In the genomic region with DNA sequence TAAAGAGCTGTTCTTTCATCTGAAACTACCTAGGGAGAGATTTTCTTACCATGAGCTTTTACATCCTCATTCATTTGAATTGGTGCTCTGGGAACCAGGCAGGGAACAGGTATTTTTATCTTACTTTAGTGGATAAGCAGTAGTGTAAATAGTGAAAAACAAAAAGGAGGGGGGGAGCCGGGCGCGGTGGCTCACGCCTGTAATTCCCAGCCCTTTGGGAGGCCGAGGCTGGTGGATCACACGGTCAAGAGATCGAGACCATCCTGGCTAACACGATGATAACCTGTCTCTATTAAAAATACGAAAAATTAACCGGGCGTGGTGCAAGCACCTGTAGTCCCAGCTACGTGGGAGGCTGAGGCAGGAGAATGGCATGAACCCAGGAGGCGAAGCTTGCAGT, we compare ENCODE assay signal across 24 cellular contexts. TPM values are rescaled to one million over a fixed set of nuclear protein-coding genes. Genes with fewer than 3 reads are reported as not detected.
DNase-seq lines count a peak whose midpoint lies in the region; ATAC-seq and TF ChIP-seq lines count a peak whose summit lies in the region.
"Had no signal": no experiment of that assay in that cellular context is flagged by ENCODE, and none has a peak within 500 bp of the region (broad histone marks: within the 10 kb centered on the region; RNA-seq: fewer than 3 reads in every experiment).

No MANE protein-coding gene starts in this region.

- H2AFZ ChIP-seq in GM23338 = no peak overlapping the region
- no peak overlapping the region for H2AFZ ChIP-seq in mesenchymal stem cell (ENCODE audit: low read depth, low read length)
- no peak overlapping the region for H2AFZ ChIP-seq in trophoblast cell (ENCODE audit: insufficient read depth, low read length, poor library complexity)

- H2AK5ac ChIP-seq in mesenchymal stem cell (ENCODE audit: low read length, severe bottlenecking) = no peak overlapping the region
- H2AK5ac ChIP-seq in trophoblast cell (ENCODE audit: low read length) = no peak overlapping the region

- no peaks in the 10 kb centered on the region for H3K36me3 Mint-ChIP-seq in GM23338 (ENCODE audit: low read depth)
- H3K36me3 Mint-ChIP-seq in activated T-helper 1 cell treated with anti-CD3 and anti-CD28 coated beads, Interleukin-12 subunit alpha, Interleukin-12 subunit beta, Interleukin-2, Interleukin-4 antibody, amounts not matched to agents 30 ng/mL and 10 ng/mL and 1 ng/mL, durations not matched to agents 14 hours and 24 hours and 36 hours (ENCODE audit: low read depth) = peaks cover 1% of the 10 kb centered on the region
- H3K36me3 Mint-ChIP-seq: CD4-positive, alpha-beta memory T cell had no signal

- peaks cover 51% of the 10 kb centered on the region for H3K27me3 ChIP-seq in GM23338 (ENCODE audit: insufficient read depth)
- H3K27me3 ChIP-seq in Panc1 (ENCODE audit: control insufficient read depth, insufficient read depth, low read length) = no peaks in the 10 kb centered on the region
- no peaks in the 10 kb centered on the region for H3K27me3 ChIP-seq in mesenchymal stem cell (ENCODE audit: control insufficient read depth in 1 of 2, insufficient read depth in 1 of 2, low read length in 2 of 2)
- H3K27me3 ChIP-seq in trophoblast cell (ENCODE audit: insufficient read depth, low read length) = no peaks in the 10 kb centered on the region

- DNase-seq in GM23338 (ENCODE audit: low spot score) (no peak), Panc1 (ENCODE audit: low read depth, low spot score) (no peak), mesenchymal stem cell (no peak), trophoblast cell (no peak), Kasumi-1 (lab: John Stamatoyannopoulos, UW) (no peak), AG20443 (ENCODE audit: low spot score) (no peak)
- DNase-seq in activated T-helper 1 cell treated with anti-CD3 and anti-CD28 coated beads, Interleukin-12 subunit alpha, Interleukin-12 subunit beta, Interleukin-2, Interleukin-4 antibody, amounts not matched to agents 30 ng/mL and 10 ng/mL and 1 ng/mL, durations not matched to agents 14 hours and 24 hours and 36 hours (ENCODE audit: low spot score) = no peak
- DNase-seq: AML-193; CD4-positive, alpha-beta memory T cell; COR-L47; DMS53; GOT3; KBM-7; MM.1S; NCI-H2029; NCI-H446; NCI-H524 treated with DMSO at 0.1 percent for 48 hours; NCI-H774; SK-N-SH had no signal

- no peak overlapping the region for H3K4me3 Mint-ChIP-seq in GM23338
- H3K4me3 Mint-ChIP-seq in activated T-helper 1 cell treated with anti-CD3 and anti-CD28 coated beads, Interleukin-12 subunit alpha, Interleukin-12 subunit beta, Interleukin-2, Interleukin-4 antibody, amounts not matched to agents 30 ng/mL and 10 ng/mL and 1 ng/mL, durations not matched to agents 14 hours and 24 hours and 36 hours = no peak overlapping the region
- H3K4me3 Mint-ChIP-seq: CD4-positive, alpha-beta memory T cell had no signal

- H3K79me2 ChIP-seq in GM23338 (replicated peaks; ENCODE audit: insufficient read depth) (no peaks in the 10 kb centered on the region), trophoblast cell (ENCODE audit: control insufficient read depth, insufficient read depth, low read length, poor library complexity) (peaks cover 6% of the 10 kb centered on the region)

- H2BK15ac ChIP-seq in mesenchymal stem cell (ENCODE audit: low read depth, poor library complexity, severe bottlenecking) = peak overlapping the region; percentile 67

- 0 out of 2 replicates have a peak, but pooled peaks cover 8% of the 10 kb centered on the region for H4K20me1 ChIP-seq in GM23338 (replicated peaks; ENCODE audit: insufficient read depth)
- H4K20me1 ChIP-seq: BLaER1 treated with 17β-estradiol and CSF1 and Interleukin-3, amounts not matched to agents 10 nM and 100 nM had no signal

- no peak overlapping the region for H4K12ac ChIP-seq in trophoblast cell (ENCODE audit: low read depth, low read length)

- peaks cover 21% of the 10 kb centered on the region for H3K4me1 Mint-ChIP-seq in GM23338
- peaks cover 55% of the 10 kb centered on the region for H3K4me1 Mint-ChIP-seq in activated T-helper 1 cell treated with anti-CD3 and anti-CD28 coated beads, Interleukin-12 subunit alpha, Interleukin-12 subunit beta, Interleukin-2, Interleukin-4 antibody, amounts not matched to agents 30 ng/mL and 10 ng/mL and 1 ng/mL, durations not matched to agents 14 hours and 24 hours and 36 hours (ENCODE audit: low read depth)

- H2BK120ac ChIP-seq in mesenchymal stem cell (ENCODE audit: low read depth, low read length) (no peak overlapping the region), trophoblast cell (ENCODE audit: insufficient read depth, low read length, poor library complexity) (no peak overlapping the region)

- CTCF ChIA-PET in Panc1 (lab: Charles Lee) = no interaction called here

- H3F3A ChIP-seq in GM23338 (replicated peaks; ENCODE audit: low read depth) = 0 out of 2 replicates have a peak, but pooled peaks cover 3% of the 10 kb centered on the region

- H2BK12ac ChIP-seq in mesenchymal stem cell (ENCODE audit: low read length in 2 of 2) (no peak overlapping the region), trophoblast cell (ENCODE audit: low read length) (peak overlapping the region; percentile 74)

- H3K4me2 ChIP-seq in GM23338 (no peak overlapping the region), mesenchymal stem cell (ENCODE audit: low read length, poor library complexity, severe bottlenecking) (no peak overlapping the region), trophoblast cell (ENCODE audit: low read length) (no peak overlapping the region)
- H3K4me2 ChIP-seq: SK-N-SH had no signal

- H2BK5ac ChIP-seq in mesenchymal stem cell (ENCODE audit: low read depth, low read length, poor library complexity, severe bottlenecking) (no peak overlapping the region), trophoblast cell (ENCODE audit: low read depth, low read length, poor library complexity) (no peak overlapping the region)

- H3K4ac ChIP-seq in mesenchymal stem cell (ENCODE audit: low read depth in 1 of 2, low read length in 2 of 2) = peak overlapping the region in 1 of 2 experiments; percentile 11
- no peak overlapping the region for H3K4ac ChIP-seq in trophoblast cell (ENCODE audit: low read depth, low read length)

- peaks cover 45% of the 10 kb centered on the region for H3K27me3 Mint-ChIP-seq in GM23338 (ENCODE audit: insufficient read depth, low read depth, poor library complexity)
- H3K27me3 Mint-ChIP-seq in activated T-helper 1 cell treated with anti-CD3 and anti-CD28 coated beads, Interleukin-12 subunit alpha, Interleukin-12 subunit beta, Interleukin-2, Interleukin-4 antibody, amounts not matched to agents 30 ng/mL and 10 ng/mL and 1 ng/mL, durations not matched to agents 14 hours and 24 hours and 36 hours (ENCODE audit: insufficient read depth) = peaks cover 7% of the 10 kb centered on the region

- in situ Hi-C loops in Panc1 (cut with HindIII; ENCODE audit: low pct_unique_long_range_greater_than_20kb, low sequenced_read_pairs) = no loop called here

- no peaks in the 10 kb centered on the region; the same call in 2 of the 3 replicates for H3K9me3 Mint-ChIP-seq in GM23338
- H3K9me3 Mint-ChIP-seq in activated T-helper 1 cell treated with anti-CD3 and anti-CD28 coated beads, Interleukin-12 subunit alpha, Interleukin-12 subunit beta, Interleukin-2, Interleukin-4 antibody, amounts not matched to agents 30 ng/mL and 10 ng/mL and 1 ng/mL, durations not matched to agents 14 hours and 24 hours and 36 hours = no peaks in the 10 kb centered on the region
- H3K9me3 Mint-ChIP-seq: CD4-positive, alpha-beta memory T cell had no signal

- no peak overlapping the region for H4K8ac ChIP-seq in mesenchymal stem cell (ENCODE audit: low read length)
- no peak overlapping the region for H4K8ac ChIP-seq in trophoblast cell (ENCODE audit: low read depth, low read length)

- H3K27ac ChIP-seq in GM23338 (ENCODE audit: low read depth) = no peak overlapping the region
- peak overlapping the region; percentile 32; the same call in 1 of the 2 replicates for H3K27ac ChIP-seq in Panc1 (ENCODE audit: low read length)
- no peak overlapping the region for H3K27ac ChIP-seq in mesenchymal stem cell (ENCODE audit: low read length, poor library complexity, severe bottlenecking)
- no peak overlapping the region for H3K27ac ChIP-seq in trophoblast cell (ENCODE audit: low read depth, low read length)
- H3K27ac ChIP-seq: BLaER1 treated with 17β-estradiol and CSF1 and Interleukin-3, amounts not matched to agents 10 nM and 100 nM had no signal

- WGBS in mesenchymal stem cell = 92% methylated on average over 13 of the region's 13 CpGs
- no CpG with 5 or more reads among the region's 13 CpGs for WGBS in trophoblast cell (ENCODE audit: extremely low coverage, insufficient coverage, insufficient read length)

- H4K91ac ChIP-seq in mesenchymal stem cell (ENCODE audit: low read length) (no peak overlapping the region), trophoblast cell (ENCODE audit: low read depth, low read length) (no peak overlapping the region)

- no peaks in the 10 kb centered on the region for H3K9me3 ChIP-seq in Panc1 (ENCODE audit: control insufficient read depth, insufficient read depth, low read depth, low read length)
- no peaks in the 10 kb centered on the region for H3K9me3 ChIP-seq in mesenchymal stem cell (ENCODE audit: control insufficient read depth, low read length)
- no peaks in the 10 kb centered on the region for H3K9me3 ChIP-seq in trophoblast cell (ENCODE audit: insufficient read depth, low read depth, low read length)
- H3K9me3 ChIP-seq: BLaER1 treated with 17β-estradiol and CSF1 and Interleukin-3, amounts not matched to agents 10 nM and 100 nM; HAP-1; SK-N-SH had no signal

- no peaks in the 10 kb centered on the region for H3K36me3 ChIP-seq in GM23338 (ENCODE audit: insufficient read depth)
- H3K36me3 ChIP-seq in Panc1 (ENCODE audit: control insufficient read depth, insufficient read depth, low read length) = no peaks in the 10 kb centered on the region
- H3K36me3 ChIP-seq in mesenchymal stem cell (ENCODE audit: control insufficient read depth in 1 of 2, insufficient read depth in 2 of 2, low read depth in 1 of 2, low read length in 2 of 2) = no peaks in the 10 kb centered on the region
- H3K36me3 ChIP-seq in trophoblast cell (ENCODE audit: control insufficient read depth in 1 of 2, insufficient read depth in 2 of 2, low read length in 2 of 2) = peaks cover 0 to 2% of the 10 kb centered on the region in 2 experiments
- H3K36me3 ChIP-seq: BLaER1 treated with 17β-estradiol and CSF1 and Interleukin-3, amounts not matched to agents 10 nM and 100 nM; HAP-1 had no signal

- BruUV-seq in Panc1 (replicated peaks; lab: Mats Ljungman, UMichigan) = no TSS peak

- no peak for TF ChIP-seq CTCF in GM23338 (conservative IDR thresholded peaks at IDR 0.05; ENCODE audit: low read depth in 2 of 2)
- no peak for TF ChIP-seq CTCF in Panc1 (IDR thresholded peaks at IDR 0.05)

- H3K9ac ChIP-seq in mesenchymal stem cell (ENCODE audit: low read length) (no peak overlapping the region), trophoblast cell (ENCODE audit: low read length) (no peak overlapping the region)
- H3K9ac ChIP-seq: BLaER1 treated with 17β-estradiol and CSF1 and Interleukin-3, amounts not matched to agents 10 nM and 100 nM; SK-N-SH had no signal

- no peaks in the 10 kb centered on the region for H3K9me2 ChIP-seq in GM23338 (ENCODE audit: insufficient read depth)
- H3K9me2 ChIP-seq: SK-N-SH had no signal

- H3K23ac ChIP-seq in mesenchymal stem cell (ENCODE audit: low read length in 2 of 2) (no peak overlapping the region), trophoblast cell (ENCODE audit: low read length) (no peak overlapping the region)

- H3K18ac ChIP-seq in mesenchymal stem cell (ENCODE audit: low read depth in 1 of 2, low read length in 2 of 2) = no peak overlapping the region
- H3K18ac ChIP-seq in trophoblast cell (ENCODE audit: low read length) = no peak overlapping the region

- H3K4me3 ChIP-seq in GM23338 (no peak overlapping the region), Panc1 (ENCODE audit: low read depth in 2 of 2, low read length in 2 of 2) (no peak overlapping the region), mesenchymal stem cell (ENCODE audit: insufficient read depth in 1 of 2, low read depth in 1 of 2, low read length in 2 of 2) (no peak overlapping the region), trophoblast cell (ENCODE audit: low read depth, low read length) (no peak overlapping the region)
- H3K4me3 ChIP-seq: BLaER1 treated with 17β-estradiol and CSF1 and Interleukin-3, amounts not matched to agents 10 nM and 100 nM; HAP-1 had no signal

- H3K4me1 ChIP-seq in GM23338 (ENCODE audit: insufficient read depth) (peaks cover 20% of the 10 kb centered on the region), Panc1 (ENCODE audit: control insufficient read depth, insufficient read depth, low read length) (peaks cover 46% of the 10 kb centered on the region), mesenchymal stem cell (ENCODE audit: control insufficient read depth, insufficient read depth, low read depth, low read length) (peaks cover 22% of the 10 kb centered on the region), trophoblast cell (ENCODE audit: control insufficient read depth in 1 of 2, insufficient read depth in 2 of 2, low read length in 2 of 2) (peaks cover 19 to 26% of the 10 kb centered on the region in 2 experiments)

- POLR2A ChIA-PET in Panc1 (lab: Charles Lee) = no interaction called here

- ATAC-seq in GM23338 (peak; percentile 11; the same call in 2 of the 3 replicates), Panc1 (no peak)

- H3K79me1 ChIP-seq in mesenchymal stem cell (replicated peaks; ENCODE audit: low read length, poor library complexity, severe bottlenecking) = peaks cover 7% of the 10 kb centered on the region
- peaks cover 14% of the 10 kb centered on the region for H3K79me1 ChIP-seq in trophoblast cell (ENCODE audit: low read length)

- intact Hi-C loops in Panc1 (cut with micrococcal nuclease; ENCODE audit: unreplicated experiment) = loop anchor here (5.0 kb wide), 1 partner anchor 53 kb away; no protein-coding TSS in a partner anchor
- intact Hi-C loops in activated T-helper 1 cell treated with anti-CD3 and anti-CD28 coated beads, Interleukin-12 subunit alpha, Interleukin-12 subunit beta, Interleukin-2, Interleukin-4 antibody, amounts not matched to agents 30 ng/mL and 10 ng/mL and 1 ng/mL, durations not matched to agents 14 hours and 24 hours and 36 hours (cut with micrococcal nuclease) = no loop called here

- H3K27ac Mint-ChIP-seq in GM23338 = no peak overlapping the region
- H3K27ac Mint-ChIP-seq in activated T-helper 1 cell treated with anti-CD3 and anti-CD28 coated beads, Interleukin-12 subunit alpha, Interleukin-12 subunit beta, Interleukin-2, Interleukin-4 antibody, amounts not matched to agents 30 ng/mL and 10 ng/mL and 1 ng/mL, durations not matched to agents 14 hours and 24 hours and 36 hours = no peak overlapping the region
- H3K27ac Mint-ChIP-seq: CD4-positive, alpha-beta memory T cell had no signal

- H3K14ac ChIP-seq in mesenchymal stem cell (ENCODE audit: low read length in 2 of 2) = no peak overlapping the region
- H3K14ac ChIP-seq in trophoblast cell (ENCODE audit: low read length) = no peak overlapping the region

RNA-seq across cellular contexts. Expression of a gene that starts 41.0 kb away (rescaled TPM):
- total RNA-seq in GM23338 (2014; rRNA removed; shearing (Covaris generic)) = not detected in 2 replicates
- polyA plus RNA-seq in GM23338 (2016; fragmentation: Nextera tagmentation; extraction: Ambion mirVana) = not detected in 2 replicates
- not detected for total RNA-seq in Panc1 (2021; ENCODE audit: unreplicated experiment)
- polyA plus RNA-seq in Panc1 (2012; ENCODE audit: insufficient read length) = not detected
- polyA plus RNA-seq in mesenchymal stem cell (2013, experiment 1 of 2) = not detected
- polyA plus RNA-seq in mesenchymal stem cell (2013, experiment 2 of 2) = not detected
- polyA plus RNA-seq in trophoblast cell (2013) = 0.04 and 0.06 TPM in 2 replicates
- total RNA-seq in activated T-helper 1 cell treated with anti-CD3 and anti-CD28 coated beads, Interleukin-12 subunit alpha, Interleukin-12 subunit beta, Interleukin-2, Interleukin-4 antibody, amounts not matched to agents 30 ng/mL and 10 ng/mL and 1 ng/mL, durations not matched to agents 14 hours and 24 hours and 36 hours = not detected in 2 replicates
- total RNA-seq: CD4-positive, alpha-beta memory T cell; Daoy; G401 had no signal
- polyA plus RNA-seq: AG04450; CD4-positive, alpha-beta memory T cell; SK-N-SH had no signal

RNA-seq across cellular contexts. Expression of a gene that starts 55.1 kb away (rescaled TPM):
- total RNA-seq in GM23338 (2014; rRNA removed; shearing (Covaris generic)) = not detected in 2 replicates
- polyA plus RNA-seq in GM23338 (2016; fragmentation: Nextera tagmentation; extraction: Ambion mirVana) = 0.37 TPM in 1 of 2 replicates, not detected in the other
- 70.1 TPM for total RNA-seq in Panc1 (2021; ENCODE audit: unreplicated experiment)
- polyA plus RNA-seq in Panc1 (2012; ENCODE audit: insufficient read length) = 66.6 TPM
- polyA plus RNA-seq in mesenchymal stem cell (2013, experiment 1 of 2) = 51.3 TPM
- polyA plus RNA-seq in mesenchymal stem cell (2013, experiment 2 of 2) = 53.0 TPM
- polyA plus RNA-seq in trophoblast cell (2013) = 30.4 and 31.0 TPM in 2 replicates
- 32.5 and 32.8 TPM in 2 replicates for total RNA-seq in activated T-helper 1 cell treated with anti-CD3 and anti-CD28 coated beads, Interleukin-12 subunit alpha, Interleukin-12 subunit beta, Interleukin-2, Interleukin-4 antibody, amounts not matched to agents 30 ng/mL and 10 ng/mL and 1 ng/mL, durations not matched to agents 14 hours and 24 hours and 36 hours

RNA-seq across cellular contexts. Expression of a gene that starts 59.8 kb away (rescaled TPM):
- not detected in 2 replicates for total RNA-seq in GM23338 (2014; rRNA removed; shearing (Covaris generic))
- 0.27 and 0.59 TPM in 2 replicates for polyA plus RNA-seq in GM23338 (2016; fragmentation: Nextera tagmentation; extraction: Ambion mirVana)
- total RNA-seq in Panc1 (2021; ENCODE audit: unreplicated experiment) = 0.90 TPM
- 1.4 TPM for polyA plus RNA-seq in Panc1 (2012; ENCODE audit: insufficient read length)
- 0.11 TPM for polyA plus RNA-seq in mesenchymal stem cell (2013, experiment 1 of 2)
- polyA plus RNA-seq in mesenchymal stem cell (2013, experiment 2 of 2) = 0.16 TPM
- not detected in 2 replicates for polyA plus RNA-seq in trophoblast cell (2013)
- 48.7 and 51.9 TPM in 2 replicates for total RNA-seq in activated T-helper 1 cell treated with anti-CD3 and anti-CD28 coated beads, Interleukin-12 subunit alpha, Interleukin-12 subunit beta, Interleukin-2, Interleukin-4 antibody, amounts not matched to agents 30 ng/mL and 10 ng/mL and 1 ng/mL, durations not matched to agents 14 hours and 24 hours and 36 hours
- total RNA-seq: G401 had no signal
- polyA plus RNA-seq: AG04450, SK-N-SH had no signal

Comparison
In these comparisons a context has a peak if more than half of its experiments do, and no peak if none do; other contexts are left out.
1. RNA of a gene that starts 55.1 kb away (total RNA-seq): 70.1 TPM in Panc1 (single experiment) and 32.5 to 32.8 TPM in activated T-helper 1 cell treated with anti-CD3 and anti-CD28 coated beads, Interleukin-12 subunit alpha, Interleukin-12 subunit beta, Interleukin-2, Interleukin-4 antibody, amounts not matched to agents 30 ng/mL and 10 ng/mL and 1 ng/mL, durations not matched to agents 14 hours and 24 hours and 36 hours; not detected in GM23338; every median in the first group is over 10 times any median in the second.
2. RNA of a gene that starts 59.8 kb away (total RNA-seq): 48.7 to 51.9 TPM in activated T-helper 1 cell treated with anti-CD3 and anti-CD28 coated beads, Interleukin-12 subunit alpha, Interleukin-12 subunit beta, Interleukin-2, Interleukin-4 antibody, amounts not matched to agents 30 ng/mL and 10 ng/mL and 1 ng/mL, durations not matched to agents 14 hours and 24 hours and 36 hours; 0.90 TPM in Panc1 (single experiment) and not detected in GM23338; every median in the first group is over 10 times any median in the second.